8 cellular contexts compared by ENCODE assay signal in the genomic region with DNA sequence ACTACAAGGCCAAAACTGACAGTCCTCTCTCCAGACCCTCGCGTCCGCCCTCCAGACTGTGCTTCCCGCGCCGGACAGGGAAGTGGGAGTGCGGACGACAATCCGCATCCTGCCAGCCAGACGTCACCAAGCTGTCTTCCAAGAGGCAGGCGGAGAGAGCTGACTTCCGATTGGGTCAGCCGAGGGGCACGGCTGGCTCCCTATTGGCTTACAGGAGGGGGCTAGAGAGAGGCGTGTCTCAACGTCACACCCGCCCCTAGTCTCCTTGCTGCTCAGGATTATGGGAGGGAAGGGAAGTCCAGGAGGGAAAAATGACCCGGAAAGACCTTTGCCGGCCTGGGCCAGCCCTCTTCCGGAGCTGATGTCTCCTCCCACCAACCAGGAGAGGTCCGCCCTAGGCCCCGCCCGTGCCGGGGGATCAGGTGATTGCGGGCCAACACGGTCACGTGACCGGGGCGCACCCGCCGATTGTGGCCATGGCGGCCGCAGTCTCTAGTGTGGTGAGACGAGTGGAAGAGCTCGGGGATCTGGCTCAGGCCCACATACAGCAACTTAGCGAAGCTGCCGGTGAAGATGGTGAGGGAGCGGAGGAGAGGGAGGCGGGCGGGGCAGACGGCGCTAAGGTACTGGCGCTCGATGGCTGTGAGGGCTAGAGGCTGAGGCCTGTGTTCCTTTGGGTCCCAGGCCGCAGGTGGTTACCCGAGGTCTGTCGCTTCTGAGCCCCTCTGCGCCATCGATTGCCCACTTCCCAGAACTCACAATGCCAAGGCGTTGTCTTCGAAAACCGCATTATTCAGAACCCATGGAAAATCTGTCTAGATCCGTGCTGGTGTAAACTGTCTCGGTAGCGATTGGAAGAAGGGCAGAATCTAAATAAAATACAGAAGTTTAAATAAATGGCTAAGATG. TPM values are rescaled to one million over a fixed set of nuclear protein-coding genes. Genes with fewer than 3 reads are reported as not detected.
DNase-seq lines count a peak whose midpoint lies in the region; ATAC-seq and FAIRE-seq lines count a peak whose summit lies in the region.

A gene with protein sequence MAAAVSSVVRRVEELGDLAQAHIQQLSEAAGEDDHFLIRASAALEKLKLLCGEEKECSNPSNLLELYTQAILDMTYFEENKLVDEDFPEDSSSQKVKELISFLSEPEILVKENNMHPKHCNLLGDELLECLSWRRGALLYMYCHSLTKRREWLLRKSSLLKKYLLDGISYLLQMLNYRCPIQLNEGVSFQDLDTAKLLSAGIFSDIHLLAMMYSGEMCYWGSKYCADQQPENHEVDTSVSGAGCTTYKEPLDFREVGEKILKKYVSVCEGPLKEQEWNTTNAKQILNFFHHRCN (plus strand): TSS at position 453 of the 908 bp plus-strand sequence. CDS start 24 bp downstream, at position 477.

- H3K4me3 ChIP-seq in muscle layer of colon (ENCODE audit: low read depth in 1 of 2, low read length in 2 of 2) = peak within 1 kb of the TSS; percentile 63 to 84

- no peaks in the 10 kb centered on the region for H3K27me3 ChIP-seq in muscle layer of colon (ENCODE audit: control insufficient read depth in 1 of 2, insufficient read depth in 2 of 2, low read length in 2 of 2)

- peak within 1 kb of the TSS; percentile 92 for H3K9ac ChIP-seq in muscle layer of colon (ENCODE audit: low read length)

- H3K4me1 Mint-ChIP-seq in activated T-cell treated with anti-CD3 and anti-CD28 coated beads, Interleukin-2, amount 50 U/mL, for 72 hours (ENCODE audit: low read depth) = peaks cover 48% of the 10 kb centered on the region

- H3K9me3 Mint-ChIP-seq in activated T-cell treated with anti-CD3 and anti-CD28 coated beads, Interleukin-2, amount 50 U/mL, for 72 hours = no peaks in the 10 kb centered on the region

- H3K27ac Mint-ChIP-seq in activated T-cell treated with anti-CD3 and anti-CD28 coated beads, Interleukin-2, amount 50 U/mL, for 72 hours = peak within 1 kb of the TSS; percentile 99

- ATAC-seq in GM21786 (IDR thresholded peaks at IDR 0.05; ENCODE audit: unreplicated experiment) = peak; percentile 99
- ATAC-seq in activated T-cell treated with anti-CD3 and anti-CD28 coated beads, Interleukin-2, amount 50 U/mL, for 72 hours (replicated peaks in 1 of 2) = peak; percentile 95 to 97
- ATAC-seq in esophagus mucosa = peak; percentile 100

- H3K27me3 Mint-ChIP-seq in activated T-cell treated with anti-CD3 and anti-CD28 coated beads, Interleukin-2, amount 50 U/mL, for 72 hours (ENCODE audit: low read depth) = no peaks in the 10 kb centered on the region

- H3K36me3 ChIP-seq in KOPT-K1 (ENCODE audit: insufficient read depth, low read length) = peaks cover 25% of the 10 kb centered on the region
- H3K36me3 ChIP-seq in muscle layer of colon (ENCODE audit: insufficient read depth, low read length) = peaks cover 14% of the 10 kb centered on the region

- peak; percentile 95 for DNase-seq in DMS79 (lab: John Stamatoyannopoulos, UW)
- peak; percentile 100 for DNase-seq in RCC 7860 (ENCODE audit: low spot score)
- peak; percentile 98 to 99 for DNase-seq in activated T-cell treated with anti-CD3 and anti-CD28 coated beads, Interleukin-2, amount 50 U/mL, for 72 hours
- DNase-seq in stimulated activated CD8-positive, alpha-beta memory T cell treated with anti-CD3 and anti-CD28 coated beads, Interleukin-7, amount 100 ng/mL, for 24 hours (ENCODE audit: low read depth) = peak; percentile 95

- peaks cover 19% of the 10 kb centered on the region for H3K4me1 ChIP-seq in muscle layer of colon (ENCODE audit: insufficient read depth, low read length)

- H3K36me3 Mint-ChIP-seq in activated T-cell treated with anti-CD3 and anti-CD28 coated beads, Interleukin-2, amount 50 U/mL, for 72 hours (ENCODE audit: insufficient read depth in 2 of 2) = peaks cover 3 to 5% of the 10 kb centered on the region in 2 donors

- H3K4me3 Mint-ChIP-seq in activated T-cell treated with anti-CD3 and anti-CD28 coated beads, Interleukin-2, amount 50 U/mL, for 72 hours = peak within 1 kb of the TSS; percentile 88 to 89

- peak; percentile 98 for FAIRE-seq in RCC 7860 (lab: Jason Lieb, UNC)

- H3K9me3 ChIP-seq in KOPT-K1 (ENCODE audit: insufficient read depth, low read length, poor library complexity, severe bottlenecking) (no peaks in the 10 kb centered on the region), muscle layer of colon (ENCODE audit: low read length) (no peaks in the 10 kb centered on the region)

- peak within 1 kb of the TSS; percentile 71 for H3K27ac ChIP-seq in KOPT-K1 (ENCODE audit: low read depth, low read length, poor library complexity, severe bottlenecking)
- peak within 1 kb of the TSS; percentile 64 for H3K27ac ChIP-seq in muscle layer of colon (ENCODE audit: low read depth, low read length)

RNA-seq across cellular contexts. Expression of the gene that starts here (rescaled TPM):
- 10 to 100 TPM; 32.9 to 36.8 TPM for total RNA-seq in activated T-cell treated with anti-CD3 and anti-CD28 coated beads, Interleukin-2, amount 50 U/mL, for 72 hours
- total RNA-seq in esophagus mucosa = 23.7 TPM

Comparison
In these comparisons a context has a peak if more than half of its experiments do, and no peak if none do; other contexts are left out.
1. Peak in every context shown above with its lines: DNase-seq, ATAC-seq, H3K4me3 ChIP-seq and H3K27ac ChIP-seq.